Comparison of ENCODE assay signal across 9 cellular contexts in genomic region chr20:46057856-46058655, GRCh38. TPM values are rescaled to one million over a fixed set of nuclear protein-coding genes. Genes with fewer than 3 reads are reported as not detected.
DNase-seq lines count a peak whose midpoint lies in the region; ATAC-seq lines count a peak whose summit lies in the region.
"Had no signal": no experiment of that assay in that cellular context is flagged by ENCODE, and none has a peak within 500 bp of the region (broad histone marks: within the 10 kb centered on the region; RNA-seq: fewer than 3 reads in every experiment).

No MANE protein-coding gene starts in this region.

- peaks cover 19% of the 10 kb centered on the region for H3K27me3 Mint-ChIP-seq in activated CD4-positive, alpha-beta T cell treated with anti-CD3 and anti-CD28 coated beads for 36 hours

- peaks cover 42% of the 10 kb centered on the region for H3K4me1 Mint-ChIP-seq in activated CD4-positive, alpha-beta T cell treated with anti-CD3 and anti-CD28 coated beads for 36 hours

- intact Hi-C loops in activated CD4-positive, alpha-beta T cell treated with anti-CD3 and anti-CD28 coated beads for 36 hours (cut with DNase I, micrococcal nuclease): loop anchor here in 1 of 2 experiments (2.0 kb wide), 1 partner anchor 27 kb away; no protein-coding TSS in a partner anchor

- CTCF ChIA-PET in activated CD4-positive, alpha-beta T cell treated with anti-CD3 and anti-CD28 coated beads for 36 hours (lab: Charles Lee): interaction anchor here (0.6 to 2.5 kb wide), 5 partner anchors 20 to 121 kb away, joined by 3 to 9 read pairs (median 3); no protein-coding TSS in a partner anchor

- no peak overlapping the region for H3K4me3 Mint-ChIP-seq in activated CD4-positive, alpha-beta T cell treated with anti-CD3 and anti-CD28 coated beads for 36 hours

- no peak overlapping the region for H3K27ac ChIP-seq in skin epidermis
- H3K27ac ChIP-seq: A549 had no signal

- H3K4me3 ChIP-seq in iPS-11a (ENCODE audit: low read depth, low read length) (peak overlapping the region; percentile 22), skin epidermis (peak overlapping the region in 5 of 7 experiments; percentile 8 to 17 (median 12))
- H3K4me3 ChIP-seq: A549 had no signal

- H3K36me3 Mint-ChIP-seq in activated CD4-positive, alpha-beta T cell treated with anti-CD3 and anti-CD28 coated beads for 36 hours (ENCODE audit: low read depth): peaks cover 30% of the 10 kb centered on the region

- no peak overlapping the region for H3K27ac Mint-ChIP-seq in activated CD4-positive, alpha-beta T cell treated with anti-CD3 and anti-CD28 coated beads for 36 hours

- POLR2A ChIA-PET in activated CD4-positive, alpha-beta T cell treated with anti-CD3 and anti-CD28 coated beads for 36 hours (lab: Charles Lee): no interaction called here

- peak; percentile 52 for DNase-seq in activated CD4-positive, alpha-beta T cell treated with anti-CD3 and anti-CD28 coated beads for 36 hours
- DNase-seq in activated CD4-positive, alpha-beta T cell treated with anti-CD3 and anti-CD28 coated beads, Interleukin-2, amount 50 U/mL, for 1 hour: no peak
- DNase-seq in astrocyte of the hippocampus (ENCODE audit: low read depth, low spot score): peak; percentile 62
- no peak for DNase-seq in NCI-H2029 (lab: John Stamatoyannopoulos, UW)
- DNase-seq in NCI-H748 treated with DMSO at 0.1 percent for 48 hours (lab: John Stamatoyannopoulos, UW): no peak

- peak; percentile 42 for ATAC-seq in activated CD4-positive, alpha-beta T cell treated with anti-CD3 and anti-CD28 coated beads for 36 hours
- no peak for ATAC-seq in GM21447 (IDR thresholded peaks at IDR 0.05; ENCODE audit: unreplicated experiment)

- no peaks in the 10 kb centered on the region for H3K9me3 Mint-ChIP-seq in activated CD4-positive, alpha-beta T cell treated with anti-CD3 and anti-CD28 coated beads for 36 hours (ENCODE audit: low read depth)

RNA-seq across cellular contexts. Expression of gene SLC12A5, which starts 29.0 kb away (rescaled TPM):
- under 1 TPM; 0.49 to 0.73 TPM for total RNA-seq in activated CD4-positive, alpha-beta T cell treated with anti-CD3 and anti-CD28 coated beads for 36 hours

RNA-seq across cellular contexts. Expression of gene NCOA5, which starts 31.7 kb away (rescaled TPM):
- total RNA-seq in activated CD4-positive, alpha-beta T cell treated with anti-CD3 and anti-CD28 coated beads for 36 hours: 10 to 100 TPM; 17.9 to 18.8 TPM

RNA-seq across cellular contexts. Expression of gene MMP9, which starts 49.3 kb away (rescaled TPM):
- not detected for total RNA-seq in activated CD4-positive, alpha-beta T cell treated with anti-CD3 and anti-CD28 coated beads for 36 hours

Comparison
In these comparisons a context has a peak if more than half of its experiments do, and no peak if none do; other contexts are left out.
1. DNase-seq: peak in activated CD4-positive, alpha-beta T cell treated with anti-CD3 and anti-CD28 coated beads for 36 hours (single experiment) and astrocyte of the hippocampus (single experiment); none in activated CD4-positive, alpha-beta T cell treated with anti-CD3 and anti-CD28 coated beads, Interleukin-2, amount 50 U/mL, for 1 hour (single experiment), NCI-H2029 (single experiment) and NCI-H748 treated with DMSO at 0.1 percent for 48 hours (single experiment).